Comparison of ENCODE assay signal across 1 cellular context in genomic region chr20:38149880-38150594, GRCh38.
TF ChIP-seq lines count a peak whose summit lies in the region.

No MANE protein-coding gene starts in this region.

TF ChIP-seq in SK-N-SH, 30 proteins besides CTCF, POLR2A, EP300 and RAD21 (continued from another document):
- TF ChIP-seq REST (IDR thresholded peaks at IDR 0.05; ENCODE audit: low read depth, low read length) (no peak), RXRA (IDR thresholded peaks at IDR 0.05; ENCODE audit: borderline replicate concordance, low read depth) (no peak), RFX5 (IDR thresholded peaks at IDR 0.05; ENCODE audit: low read length) (no peak), IRF3 (IDR thresholded peaks at IDR 0.05; ENCODE audit: low read depth, low read length) (no peak)
